In the genomic region with DNA sequence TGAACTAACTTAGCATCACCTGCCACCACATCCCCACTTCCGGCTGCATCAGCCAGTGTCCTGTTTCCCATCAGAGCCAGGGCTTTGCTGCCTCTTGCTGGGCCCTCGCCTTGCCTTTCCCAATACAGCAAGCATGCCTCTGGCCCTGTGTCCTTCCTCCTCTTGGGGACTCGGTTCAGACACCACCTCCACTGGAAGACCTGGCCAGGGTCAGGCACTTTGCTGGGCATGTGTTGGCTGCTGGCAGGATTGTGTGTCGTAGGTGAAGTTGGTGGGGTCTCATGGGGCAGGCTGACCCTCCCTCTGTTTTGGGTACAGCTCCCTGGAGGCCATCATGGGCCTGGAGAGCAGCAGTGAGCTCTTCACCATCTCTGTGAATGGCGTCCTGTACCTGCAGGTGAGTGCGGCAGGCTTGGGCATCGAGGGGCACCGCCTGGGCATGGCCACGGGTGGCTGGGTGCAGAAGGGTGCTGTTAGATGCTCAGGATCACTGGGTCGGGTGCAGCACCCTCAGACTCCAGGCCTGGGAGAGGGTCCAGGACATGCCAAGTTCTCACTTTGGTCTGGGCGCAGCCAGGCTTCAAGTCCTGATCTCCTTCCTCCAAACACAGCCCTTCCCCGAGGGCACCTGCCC, we compare ENCODE assay signal across 2 cellular contexts.
TF ChIP-seq lines count a peak whose summit lies in the region.

No MANE protein-coding gene starts in this region.

TF ChIP-seq in GM12891, 5 proteins besides CTCF, POLR2A, EP300 and RAD21:
- TF ChIP-seq SPI1 (IDR thresholded peaks at IDR 0.05; ENCODE audit: low read depth, low read length) (no peak), POU2F2 (IDR thresholded peaks at IDR 0.05; ENCODE audit: low read depth, low read length) (no peak), PAX5 (IDR thresholded peaks at IDR 0.05; ENCODE audit: insufficient read depth, low read length, severe bottlenecking) (no peak), POLR2AphosphoS5 (IDR thresholded peaks at IDR 0.05; ENCODE audit: low read depth, low read length) (no peak), TAF1 (IDR thresholded peaks at IDR 0.05; ENCODE audit: low read depth, low read length) (no peak)

TF ChIP-seq in IMR-90, 13 proteins besides CTCF, POLR2A, EP300 and RAD21:
- TF ChIP-seq, protein P1, sequence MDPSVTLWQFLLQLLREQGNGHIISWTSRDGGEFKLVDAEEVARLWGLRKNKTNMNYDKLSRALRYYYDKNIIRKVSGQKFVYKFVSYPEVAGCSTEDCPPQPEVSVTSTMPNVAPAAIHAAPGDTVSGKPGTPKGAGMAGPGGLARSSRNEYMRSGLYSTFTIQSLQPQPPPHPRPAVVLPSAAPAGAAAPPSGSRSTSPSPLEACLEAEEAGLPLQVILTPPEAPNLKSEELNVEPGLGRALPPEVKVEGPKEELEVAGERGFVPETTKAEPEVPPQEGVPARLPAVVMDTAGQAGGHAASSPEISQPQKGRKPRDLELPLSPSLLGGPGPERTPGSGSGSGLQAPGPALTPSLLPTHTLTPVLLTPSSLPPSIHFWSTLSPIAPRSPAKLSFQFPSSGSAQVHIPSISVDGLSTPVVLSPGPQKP (IDR thresholded peaks at IDR 0.05; ENCODE audit: borderline replicate concordance, low read depth, low read length): no peak
- no peak for TF ChIP-seq MAZ (IDR thresholded peaks at IDR 0.05; ENCODE audit: borderline replicate concordance, low read depth, low read length)
- no peak for TF ChIP-seq BHLHE40 (IDR thresholded peaks at IDR 0.05; ENCODE audit: low read depth, low read length)
- no peak for TF ChIP-seq CEBPB (IDR thresholded peaks at IDR 0.05; ENCODE audit: low read depth, low read length)
